Comparison of ENCODE assay signal across 8 cellular contexts in genomic region chr4:123418486-123418931, GRCh38. TPM values are rescaled to one million over a fixed set of nuclear protein-coding genes. Genes with fewer than 3 reads are reported as not detected.
DNase-seq lines count a peak whose midpoint lies in the region; ATAC-seq, FAIRE-seq and TF ChIP-seq lines count a peak whose summit lies in the region.

No MANE protein-coding gene starts in this region.

- H3K9ac ChIP-seq in HCT116 (ENCODE audit: low read length), result no peak overlapping the region

- 0 out of 2 replicates have a peak, but pooled peaks have one; percentile 2 for TF ChIP-seq RAD21 in HCT116 (IDR thresholded peaks at IDR 0.05; ENCODE audit: low read depth)

- BruUV-seq in HCT116 (replicated peaks; lab: Mats Ljungman, UMichigan), result no TSS peak

- TF ChIP-seq POLR2A in GM12892 (IDR thresholded peaks at IDR 0.05; ENCODE audit: low read depth, low read length) (no peak), HCT116 (IDR thresholded peaks at IDR 0.05; ENCODE audit: borderline replicate concordance, extremely low read depth, insufficient read depth, insufficient read length) (no peak)

- peak; percentile 80 for ATAC-seq in HCT116

- H3K4me1 ChIP-seq in HCT116 (ENCODE audit: control insufficient read depth in 1 of 2, insufficient read depth in 2 of 2, low read length in 2 of 2), result peaks cover 4 to 12% of the 10 kb centered on the region in 2 experiments; a peak in 3 of 4 replicates

- H4K20me1 ChIP-seq in HCT116 (ENCODE audit: insufficient read depth), result no peaks in the 10 kb centered on the region

- H3K4me3 Mint-ChIP-seq in neural crest cell, result peak overlapping the region; percentile 1

- POLR2A ChIA-PET in HCT116 (lab: Charles Lee), result no interaction called here

- peaks cover 56% of the 10 kb centered on the region for H3K4me1 Mint-ChIP-seq in neural crest cell

- peak overlapping the region; percentile 65 for H2AFZ ChIP-seq in HCT116 (ENCODE audit: low read depth, low read length, poor library complexity, severe bottlenecking)

- no peaks in the 10 kb centered on the region for H3K9me3 ChIP-seq in HCT116 (ENCODE audit: control insufficient read depth in 1 of 2, insufficient read depth in 1 of 2, low read depth in 1 of 2, low read length in 2 of 2)

- H3K9me3 Mint-ChIP-seq in neural crest cell, result peaks cover 2% of the 10 kb centered on the region

- peak overlapping the region; percentile 51 for H3K4me2 ChIP-seq in HCT116 (ENCODE audit: low read length)

- TF ChIP-seq CTCF in HCT116 (IDR thresholded peaks at IDR 0.05 in 2 of 3, conservative IDR thresholded peaks at IDR 0.05 in 1 of 3; ENCODE audit: borderline replicate concordance in 1 of 3, insufficient read depth in 1 of 3, low read depth in 2 of 3, low read length in 2 of 3) (no peak), epithelial cell of proximal tubule (conservative IDR thresholded peaks at IDR 0.05; ENCODE audit: low read depth, low read length) (no peak), neural crest cell (conservative IDR thresholded peaks at IDR 0.05) (no peak), GM10266 (IDR thresholded peaks at IDR 0.05; ENCODE audit: control insufficient read depth, insufficient read depth, low read depth, missing control alignments) (no peak)

- H3K9me2 ChIP-seq in HCT116 (ENCODE audit: insufficient read depth), result no peaks in the 10 kb centered on the region

- intact Hi-C loops in HCT116 (cut with micrococcal nuclease), result no loop called here

- peaks cover 2% of the 10 kb centered on the region for H3K36me3 Mint-ChIP-seq in neural crest cell (ENCODE audit: low read depth)

- RAD21 ChIA-PET in HCT116 (lab: Charles Lee; ENCODE audit: low non-redundant PET in 1 of 2, low total read pairs in 2 of 2, uncharacterized antibody in 2 of 2, unreplicated experiment in 2 of 2), result no interaction called here

- H3K27ac ChIP-seq in HCT116 (ENCODE audit: low read depth, low read length), result peak overlapping the region; percentile 17; the same call in 1 of the 2 replicates
- no peak overlapping the region for H3K27ac ChIP-seq in caudate nucleus (ENCODE audit: low read depth, low read length)

- CTCF ChIA-PET in HCT116 (lab: Charles Lee), result no interaction called here

- no peaks in the 10 kb centered on the region for H3K27me3 Mint-ChIP-seq in neural crest cell (ENCODE audit: low read depth)

- DNase-seq in GM12892 (ENCODE audit: insufficient read length) (no peak), HCT116 (ENCODE audit: low read depth, low spot score) (no peak), LoVo (ENCODE audit: low spot score) (peak; percentile 14), SIG-M5 treated with dmso at 0.1 percent for 504 hours (lab: John Stamatoyannopoulos, UW; ENCODE audit: unreplicated experiment) (peak; percentile 85), epithelial cell of proximal tubule (ENCODE audit: low read depth) (peak; percentile 67), neural crest cell (ENCODE audit: low read depth, low spot score) (no peak), GM10266 (ENCODE audit: extremely low spot score) (no peak), caudate nucleus (lab: John Stamatoyannopoulos, UW) (no peak)

- H3K79me2 ChIP-seq in HCT116 (ENCODE audit: insufficient read depth, low read length), result no peaks in the 10 kb centered on the region

- peak; percentile 42 for FAIRE-seq in GM12892 (lab: Jason Lieb, UNC)

- no peaks in the 10 kb centered on the region for H3K27me3 ChIP-seq in HCT116 (ENCODE audit: insufficient read depth, low read length)

- peak overlapping the region; percentile 21 for H3K27ac Mint-ChIP-seq in neural crest cell (ENCODE audit: unreplicated experiment)

- H3K36me3 ChIP-seq in HCT116 (ENCODE audit: control insufficient read depth in 1 of 2, insufficient read depth in 2 of 2, low read length in 2 of 2), result no peaks in the 10 kb centered on the region

- H3K4me3 ChIP-seq in HCT116 (replicated peaks in 1 of 2; ENCODE audit: low read depth in 1 of 2, low read length in 2 of 2) (peak overlapping the region in 1 of 2 experiments; percentile 5; a peak in 1 of 4 replicates), epithelial cell of proximal tubule (ENCODE audit: low read depth, low read length) (no peak overlapping the region)

TF ChIP-seq in HCT116, 20 proteins besides CTCF, POLR2A, EP300 and RAD21:
- TF ChIP-seq ZNF274 (IDR thresholded peaks at IDR 0.05; ENCODE audit: low read depth, low read length), result no peak
- peak; percentile 29; the same call in 1 of the 2 replicates for TF ChIP-seq JUND (IDR thresholded peaks at IDR 0.05)
- TF ChIP-seq FOSL1 (IDR thresholded peaks at IDR 0.05; ENCODE audit: low read depth), result 0 out of 2 replicates have a peak, but pooled peaks have one; percentile 11
- no peak for TF ChIP-seq EZH2 (IDR thresholded peaks at IDR 0.05)
- peak; percentile 88 for TF ChIP-seq CEBPB (IDR thresholded peaks at IDR 0.05; ENCODE audit: low read depth)
- no peak for TF ChIP-seq EGR1 (IDR thresholded peaks at IDR 0.05; ENCODE audit: low read depth)
- TF ChIP-seq SP1 (IDR thresholded peaks at IDR 0.05; ENCODE audit: low read depth), result peak; percentile 44; the same call in 1 of the 2 replicates

RNA-seq across cellular contexts. Expression of gene SPRY1, which starts 21.9 kb away (rescaled TPM):
- polyA plus RNA-seq in GM12892 (2012; ENCODE audit: missing spikeins), result 1.1 TPM
- total RNA-seq in HCT116 (2021; ENCODE audit: unreplicated experiment) (4.8 TPM), epithelial cell of proximal tubule (6.4 and 14.8 TPM in 2 replicates), neural crest cell (125 and 134 TPM in 2 replicates)
- 4.8 and 6.4 TPM in 2 replicates for polyA plus RNA-seq in HCT116 (2012)

Comparison
In these comparisons a context has a peak if more than half of its experiments do, and no peak if none do; other contexts are left out.
1. DNase-seq: peak in LoVo (single experiment), SIG-M5 treated with dmso at 0.1 percent for 504 hours (single experiment) and epithelial cell of proximal tubule (single experiment); none in GM12892 (single experiment), HCT116 (single experiment), neural crest cell (single experiment), GM10266 (single experiment) and caudate nucleus (0 of 61).